2 cellular contexts compared by ENCODE assay signal in genomic region chr12:20366776-20367409, GRCh38.
TF ChIP-seq lines count a peak whose summit lies in the region.

No MANE protein-coding gene starts in this region.

TF ChIP-seq in A549, 52 proteins besides CTCF, POLR2A, EP300 and RAD21 (continued from another document):
- TF ChIP-seq, protein P1, sequence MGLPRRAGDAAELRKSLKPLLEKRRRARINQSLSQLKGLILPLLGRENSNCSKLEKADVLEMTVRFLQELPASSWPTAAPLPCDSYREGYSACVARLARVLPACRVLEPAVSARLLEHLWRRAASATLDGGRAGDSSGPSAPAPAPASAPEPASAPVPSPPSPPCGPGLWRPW (IDR thresholded peaks at IDR 0.05): no peak
- TF ChIP-seq ZC3H11A (IDR thresholded peaks at IDR 0.05) (no peak), TP53 (CRISPR knock-in tag; IDR thresholded peaks at IDR 0.05) (no peak), KDM1A (IDR thresholded peaks at IDR 0.05; ENCODE audit: low read depth) (no peak), FOXS1 (CRISPR knock-in tag; IDR thresholded peaks at IDR 0.05) (no peak), EHF (CRISPR knock-in tag; IDR thresholded peaks at IDR 0.05) (no peak), ZNF302 (CRISPR knock-in tag; IDR thresholded peaks at IDR 0.05) (no peak), RFX5 (IDR thresholded peaks at IDR 0.05) (no peak), MAFK (IDR thresholded peaks at IDR 0.05; ENCODE audit: partially characterized antibody) (no peak), HOXB5 (CRISPR knock-in tag; IDR thresholded peaks at IDR 0.05) (no peak), JUN (IDR thresholded peaks at IDR 0.05) (no peak), MYC (IDR thresholded peaks at IDR 0.05; ENCODE audit: borderline replicate concordance, low read length) (no peak)
- TF ChIP-seq, protein P2, sequence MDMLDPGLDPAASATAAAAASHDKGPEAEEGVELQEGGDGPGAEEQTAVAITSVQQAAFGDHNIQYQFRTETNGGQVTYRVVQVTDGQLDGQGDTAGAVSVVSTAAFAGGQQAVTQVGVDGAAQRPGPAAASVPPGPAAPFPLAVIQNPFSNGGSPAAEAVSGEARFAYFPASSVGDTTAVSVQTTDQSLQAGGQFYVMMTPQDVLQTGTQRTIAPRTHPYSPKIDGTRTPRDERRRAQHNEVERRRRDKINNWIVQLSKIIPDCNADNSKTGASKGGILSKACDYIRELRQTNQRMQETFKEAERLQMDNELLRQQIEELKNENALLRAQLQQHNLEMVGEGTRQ (IDR thresholded peaks at IDR 0.05): no peak

TF ChIP-seq in GM23338, 12 proteins besides CTCF, POLR2A, EP300 and RAD21 (continued from another document):
- TF ChIP-seq, protein P3, sequence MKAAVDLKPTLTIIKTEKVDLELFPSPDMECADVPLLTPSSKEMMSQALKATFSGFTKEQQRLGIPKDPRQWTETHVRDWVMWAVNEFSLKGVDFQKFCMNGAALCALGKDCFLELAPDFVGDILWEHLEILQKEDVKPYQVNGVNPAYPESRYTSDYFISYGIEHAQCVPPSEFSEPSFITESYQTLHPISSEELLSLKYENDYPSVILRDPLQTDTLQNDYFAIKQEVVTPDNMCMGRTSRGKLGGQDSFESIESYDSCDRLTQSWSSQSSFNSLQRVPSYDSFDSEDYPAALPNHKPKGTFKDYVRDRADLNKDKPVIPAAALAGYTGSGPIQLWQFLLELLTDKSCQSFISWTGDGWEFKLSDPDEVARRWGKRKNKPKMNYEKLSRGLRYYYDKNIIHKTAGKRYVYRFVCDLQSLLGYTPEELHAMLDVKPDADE (IDR thresholded peaks at IDR 0.05): no peak
- no peak for TF ChIP-seq POLR2AphosphoS5 (IDR thresholded peaks at IDR 0.05; ENCODE audit: low read depth)
- no peak for TF ChIP-seq JUNB (IDR thresholded peaks at IDR 0.05; ENCODE audit: unreplicated experiment)
- no peak for TF ChIP-seq NANOG (IDR thresholded peaks at IDR 0.05; ENCODE audit: borderline replicate concordance)
- no peak for TF ChIP-seq ZNF462 (CRISPR knock-in tag; IDR thresholded peaks at IDR 0.05)
- TF ChIP-seq, protein P4, sequence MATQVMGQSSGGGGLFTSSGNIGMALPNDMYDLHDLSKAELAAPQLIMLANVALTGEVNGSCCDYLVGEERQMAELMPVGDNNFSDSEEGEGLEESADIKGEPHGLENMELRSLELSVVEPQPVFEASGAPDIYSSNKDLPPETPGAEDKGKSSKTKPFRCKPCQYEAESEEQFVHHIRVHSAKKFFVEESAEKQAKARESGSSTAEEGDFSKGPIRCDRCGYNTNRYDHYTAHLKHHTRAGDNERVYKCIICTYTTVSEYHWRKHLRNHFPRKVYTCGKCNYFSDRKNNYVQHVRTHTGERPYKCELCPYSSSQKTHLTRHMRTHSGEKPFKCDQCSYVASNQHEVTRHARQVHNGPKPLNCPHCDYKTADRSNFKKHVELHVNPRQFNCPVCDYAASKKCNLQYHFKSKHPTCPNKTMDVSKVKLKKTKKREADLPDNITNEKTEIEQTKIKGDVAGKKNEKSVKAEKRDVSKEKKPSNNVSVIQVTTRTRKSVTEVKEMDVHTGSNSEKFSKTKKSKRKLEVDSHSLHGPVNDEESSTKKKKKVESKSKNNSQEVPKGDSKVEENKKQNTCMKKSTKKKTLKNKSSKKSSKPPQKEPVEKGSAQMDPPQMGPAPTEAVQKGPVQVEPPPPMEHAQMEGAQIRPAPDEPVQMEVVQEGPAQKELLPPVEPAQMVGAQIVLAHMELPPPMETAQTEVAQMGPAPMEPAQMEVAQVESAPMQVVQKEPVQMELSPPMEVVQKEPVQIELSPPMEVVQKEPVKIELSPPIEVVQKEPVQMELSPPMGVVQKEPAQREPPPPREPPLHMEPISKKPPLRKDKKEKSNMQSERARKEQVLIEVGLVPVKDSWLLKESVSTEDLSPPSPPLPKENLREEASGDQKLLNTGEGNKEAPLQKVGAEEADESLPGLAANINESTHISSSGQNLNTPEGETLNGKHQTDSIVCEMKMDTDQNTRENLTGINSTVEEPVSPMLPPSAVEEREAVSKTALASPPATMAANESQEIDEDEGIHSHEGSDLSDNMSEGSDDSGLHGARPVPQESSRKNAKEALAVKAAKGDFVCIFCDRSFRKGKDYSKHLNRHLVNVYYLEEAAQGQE (IDR thresholded peaks at IDR 0.05; ENCODE audit: unreplicated experiment): no peak
